Comparison of ENCODE assay signal across 9 cellular contexts in genomic region chr6:155177369-155177961, GRCh38.
DNase-seq lines count a peak whose midpoint lies in the region; FAIRE-seq and TF ChIP-seq lines count a peak whose summit lies in the region.
"Had no signal": no experiment of that assay in that cellular context is flagged by ENCODE, and none has a peak within 500 bp of the region (broad histone marks: within the 10 kb centered on the region; RNA-seq: fewer than 3 reads in every experiment).

No MANE protein-coding gene starts in this region.

- H3K27ac ChIP-seq in astrocyte (ENCODE audit: low read depth, low read length), result no peak overlapping the region
- H3K27ac ChIP-seq in effector memory CD4-positive, alpha-beta T cell (ENCODE audit: insufficient read depth, low read length, poor library complexity, severe bottlenecking), result no peak overlapping the region

- FAIRE-seq in astrocyte (lab: Jason Lieb, UNC) (no peak), islet of Langerhans (lab: Jason Lieb, UNC) (peak; percentile 90)
- FAIRE-seq: colon had no signal

- H3K27me3 ChIP-seq in NT2/D1 (ENCODE audit: insufficient read depth, insufficient read length) (no peaks in the 10 kb centered on the region), astrocyte (ENCODE audit: insufficient read depth, low read length) (no peaks in the 10 kb centered on the region)
- H3K27me3 ChIP-seq in effector memory CD4-positive, alpha-beta T cell (replicated peaks; ENCODE audit: control insufficient read depth, insufficient read depth, low read length, poor library complexity, severe bottlenecking), result no peaks in the 10 kb centered on the region

- H3K9ac ChIP-seq in NT2/D1 (ENCODE audit: insufficient read length, low read depth) (no peak overlapping the region), astrocyte (ENCODE audit: low read length) (no peak overlapping the region)

- H3K9me3 Mint-ChIP-seq in activated T-cell treated with anti-CD3 and anti-CD28 coated beads, Interleukin-2, amount 50 U/mL, for 24 hours, result no peaks in the 10 kb centered on the region
- H3K9me3 Mint-ChIP-seq in astrocyte (ENCODE audit: unreplicated experiment), result no peaks in the 10 kb centered on the region

- H3K4me2 ChIP-seq in astrocyte (ENCODE audit: low read length), result no peak overlapping the region

- H3K27ac Mint-ChIP-seq in activated T-cell treated with anti-CD3 and anti-CD28 coated beads, Interleukin-2, amount 50 U/mL, for 24 hours, result no peak overlapping the region
- no peak overlapping the region for H3K27ac Mint-ChIP-seq in astrocyte (ENCODE audit: unreplicated experiment)

- H3K4me1 ChIP-seq in NT2/D1 (ENCODE audit: insufficient read depth, insufficient read length) (peaks cover 3% of the 10 kb centered on the region), astrocyte (ENCODE audit: insufficient read depth, low read length) (peaks cover 3% of the 10 kb centered on the region)
- no peaks in the 10 kb centered on the region for H3K4me1 ChIP-seq in effector memory CD4-positive, alpha-beta T cell (ENCODE audit: control insufficient read depth, insufficient read depth, low read length, poor library complexity, severe bottlenecking)

- peaks cover 32% of the 10 kb centered on the region for H3K4me1 Mint-ChIP-seq in activated T-cell treated with anti-CD3 and anti-CD28 coated beads, Interleukin-2, amount 50 U/mL, for 24 hours (ENCODE audit: low read depth)
- H3K4me1 Mint-ChIP-seq in astrocyte (ENCODE audit: low read depth, unreplicated experiment), result peaks cover 19% of the 10 kb centered on the region

- H2AFZ ChIP-seq in astrocyte (ENCODE audit: low read depth, low read length), result no peak overlapping the region

- peak; percentile 79 for TF ChIP-seq CTCF in astrocyte (IDR thresholded peaks at IDR 0.05; ENCODE audit: insufficient read depth, low read depth, low read length)

- H3K36me3 ChIP-seq in NT2/D1 (ENCODE audit: insufficient read depth, insufficient read length, low read length) (peaks cover 35% of the 10 kb centered on the region), astrocyte (ENCODE audit: insufficient read depth, low read length) (no peaks in the 10 kb centered on the region)
- no peaks in the 10 kb centered on the region for H3K36me3 ChIP-seq in effector memory CD4-positive, alpha-beta T cell (ENCODE audit: control insufficient read depth, insufficient read depth, low read length)

- no peak overlapping the region for H3K4me3 ChIP-seq in NT2/D1 (ENCODE audit: insufficient read length, low read depth)
- H3K4me3 ChIP-seq in astrocyte (ENCODE audit: insufficient read depth, low read depth, low read length), result no peak overlapping the region
- no peak overlapping the region for H3K4me3 ChIP-seq in effector memory CD4-positive, alpha-beta T cell (ENCODE audit: insufficient read depth, low read depth, low read length, poor library complexity, severe bottlenecking)

- H3K36me3 Mint-ChIP-seq in activated T-cell treated with anti-CD3 and anti-CD28 coated beads, Interleukin-2, amount 50 U/mL, for 24 hours (ENCODE audit: low read depth), result peaks cover 16% of the 10 kb centered on the region
- H3K36me3 Mint-ChIP-seq in astrocyte (ENCODE audit: low read depth, unreplicated experiment), result peaks cover 5% of the 10 kb centered on the region

- DNase-seq in activated T-cell treated with anti-CD3 and anti-CD28 coated beads for 4 hours (peak; percentile 44), HuH-7 (ENCODE audit: low spot score) (peak; percentile 40), NT2/D1 (ENCODE audit: low read depth, low spot score) (peak; percentile 51), astrocyte (ENCODE audit: low read depth) (peak; percentile 36), stromal cell of bone marrow (ENCODE audit: low read depth) (peak; percentile 49)
- no peak for DNase-seq in activated T-cell treated with anti-CD3 and anti-CD28 coated beads, Interleukin-2, amount 50 U/mL, for 24 hours
- DNase-seq in effector memory CD4-positive, alpha-beta T cell, result no peak

- H3K79me2 ChIP-seq in astrocyte (ENCODE audit: insufficient read depth, low read length), result no peaks in the 10 kb centered on the region

- no peaks in the 10 kb centered on the region for H4K20me1 ChIP-seq in astrocyte (ENCODE audit: insufficient read depth, low read length)

- H3K4me3 Mint-ChIP-seq in activated T-cell treated with anti-CD3 and anti-CD28 coated beads, Interleukin-2, amount 50 U/mL, for 24 hours, result no peak overlapping the region
- H3K4me3 Mint-ChIP-seq in astrocyte (ENCODE audit: unreplicated experiment), result no peak overlapping the region

- H3K9me3 ChIP-seq in NT2/D1 (ENCODE audit: insufficient read depth, low read length) (no peaks in the 10 kb centered on the region), astrocyte (ENCODE audit: insufficient read depth, low read depth, low read length) (no peaks in the 10 kb centered on the region)
- no peaks in the 10 kb centered on the region for H3K9me3 ChIP-seq in effector memory CD4-positive, alpha-beta T cell (ENCODE audit: control insufficient read depth, low read length)

- H3K27me3 Mint-ChIP-seq in activated T-cell treated with anti-CD3 and anti-CD28 coated beads, Interleukin-2, amount 50 U/mL, for 24 hours, result no peaks in the 10 kb centered on the region
- no peaks in the 10 kb centered on the region for H3K27me3 Mint-ChIP-seq in astrocyte (ENCODE audit: low read depth, unreplicated experiment)

Comparison
In these comparisons a context has a peak if more than half of its experiments do, and no peak if none do; other contexts are left out.
1. DNase-seq: peak in activated T-cell treated with anti-CD3 and anti-CD28 coated beads for 4 hours (single experiment), HuH-7 (single experiment), NT2/D1 (single experiment), astrocyte (single experiment) and stromal cell of bone marrow (single experiment); none in activated T-cell treated with anti-CD3 and anti-CD28 coated beads, Interleukin-2, amount 50 U/mL, for 24 hours (single experiment) and effector memory CD4-positive, alpha-beta T cell (0 of 3).